Comparison of ENCODE assay signal across 8 cellular contexts in genomic region chr15:80778964-80779657, GRCh38. TPM values are rescaled to one million over a fixed set of nuclear protein-coding genes. Genes with fewer than 3 reads are reported as not detected.
DNase-seq lines count a peak whose midpoint lies in the region; ATAC-seq and TF ChIP-seq lines count a peak whose summit lies in the region.

A gene with protein sequence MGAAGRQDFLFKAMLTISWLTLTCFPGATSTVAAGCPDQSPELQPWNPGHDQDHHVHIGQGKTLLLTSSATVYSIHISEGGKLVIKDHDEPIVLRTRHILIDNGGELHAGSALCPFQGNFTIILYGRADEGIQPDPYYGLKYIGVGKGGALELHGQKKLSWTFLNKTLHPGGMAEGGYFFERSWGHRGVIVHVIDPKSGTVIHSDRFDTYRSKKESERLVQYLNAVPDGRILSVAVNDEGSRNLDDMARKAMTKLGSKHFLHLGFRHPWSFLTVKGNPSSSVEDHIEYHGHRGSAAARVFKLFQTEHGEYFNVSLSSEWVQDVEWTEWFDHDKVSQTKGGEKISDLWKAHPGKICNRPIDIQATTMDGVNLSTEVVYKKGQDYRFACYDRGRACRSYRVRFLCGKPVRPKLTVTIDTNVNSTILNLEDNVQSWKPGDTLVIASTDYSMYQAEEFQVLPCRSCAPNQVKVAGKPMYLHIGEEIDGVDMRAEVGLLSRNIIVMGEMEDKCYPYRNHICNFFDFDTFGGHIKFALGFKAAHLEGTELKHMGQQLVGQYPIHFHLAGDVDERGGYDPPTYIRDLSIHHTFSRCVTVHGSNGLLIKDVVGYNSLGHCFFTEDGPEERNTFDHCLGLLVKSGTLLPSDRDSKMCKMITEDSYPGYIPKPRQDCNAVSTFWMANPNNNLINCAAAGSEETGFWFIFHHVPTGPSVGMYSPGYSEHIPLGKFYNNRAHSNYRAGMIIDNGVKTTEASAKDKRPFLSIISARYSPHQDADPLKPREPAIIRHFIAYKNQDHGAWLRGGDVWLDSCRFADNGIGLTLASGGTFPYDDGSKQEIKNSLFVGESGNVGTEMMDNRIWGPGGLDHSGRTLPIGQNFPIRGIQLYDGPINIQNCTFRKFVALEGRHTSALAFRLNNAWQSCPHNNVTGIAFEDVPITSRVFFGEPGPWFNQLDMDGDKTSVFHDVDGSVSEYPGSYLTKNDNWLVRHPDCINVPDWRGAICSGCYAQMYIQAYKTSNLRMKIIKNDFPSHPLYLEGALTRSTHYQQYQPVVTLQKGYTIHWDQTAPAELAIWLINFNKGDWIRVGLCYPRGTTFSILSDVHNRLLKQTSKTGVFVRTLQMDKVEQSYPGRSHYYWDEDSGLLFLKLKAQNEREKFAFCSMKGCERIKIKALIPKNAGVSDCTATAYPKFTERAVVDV (N-terminal part only) (plus strand): TSS chr15:80779370. CDS start chr15:80873880, 94,510 bp downstream.

- DNase-seq in DMS79 treated with DMSO at 0.1 percent for 48 hours (lab: John Stamatoyannopoulos, UW) (peak; percentile 50), SJCRH30 (peak; percentile 21 to 32), brain pericyte (ENCODE audit: low read depth, low spot score) (peak; percentile 75), sciatic nerve (ENCODE audit: low spot score) (peak; percentile 86)

- intact Hi-C loops in sciatic nerve (cut with DNase I) = no loop called here

- no peak within 1 kb of the TSS for H3K27ac ChIP-seq in KMS-11
- no peak within 1 kb of the TSS for H3K27ac ChIP-seq in SJCRH30

- no peaks in the 10 kb centered on the region for H3K79me2 ChIP-seq in KMS-11 (ENCODE audit: insufficient read depth, low read depth)

- no peaks in the 10 kb centered on the region for H3K9me3 ChIP-seq in SJCRH30 (replicated peaks)

- peak within 1 kb of the TSS; percentile 56 for H3K4me2 ChIP-seq in KMS-11

- H3K4me1 ChIP-seq in KMS-11 (ENCODE audit: low read depth, poor library complexity, severe bottlenecking) = no peaks in the 10 kb centered on the region
- no peaks in the 10 kb centered on the region for H3K4me1 ChIP-seq in SJCRH30

- peak; percentile 56 for TF ChIP-seq CTCF in KMS-11 (conservative IDR thresholded peaks at IDR 0.05; ENCODE audit: low read depth, low read length)

- H3K36me3 ChIP-seq in KMS-11 (ENCODE audit: insufficient read depth) = no peaks in the 10 kb centered on the region
- no peaks in the 10 kb centered on the region for H3K36me3 ChIP-seq in SJCRH30

- H3K27me3 ChIP-seq in KMS-11 (ENCODE audit: insufficient read depth, low read depth) (no peaks in the 10 kb centered on the region), SJCRH30 (no peaks in the 10 kb centered on the region; the same call in 1 of the 2 replicates)

- H3K9ac ChIP-seq in KMS-11 = no peak within 1 kb of the TSS

- peak within 1 kb of the TSS; percentile 65 for H2AFZ ChIP-seq in KMS-11 (ENCODE audit: low read depth)

- no peaks in the 10 kb centered on the region for H4K20me1 ChIP-seq in KMS-11 (ENCODE audit: insufficient read depth)

- H3K4me3 ChIP-seq in KMS-11 (IDR thresholded peaks at IDR 0.05; ENCODE audit: insufficient read depth, low read depth, low read length) (no peak within 1 kb of the TSS), SJCRH30 (no peak within 1 kb of the TSS; the same call in 1 of the 2 replicates), iPS-11a (ENCODE audit: low read depth, low read length) (peak within 1 kb of the TSS; percentile 37)

- ATAC-seq in sciatic nerve = peak; percentile 87
- ATAC-seq in GM21723 (IDR thresholded peaks at IDR 0.05; ENCODE audit: unreplicated experiment) = no peak
- no peak for ATAC-seq in GM18861 (IDR thresholded peaks at IDR 0.05; ENCODE audit: unreplicated experiment)

RNA-seq across cellular contexts. Expression of the gene that starts here (rescaled TPM):
- total RNA-seq in SJCRH30 (2014; rRNA removed; shearing (Covaris generic)) = 0.20 and 0.33 TPM in 2 replicates
- 9.9 TPM for total RNA-seq in sciatic nerve

Comparison
In these comparisons a context has a peak if more than half of its experiments do, and no peak if none do; other contexts are left out.
1. Peak in DNase-seq in SJCRH30; RNA of the gene not detected or under 1 TPM.
2. DNase-seq: peak in every context shown above with its lines; median percentile 86 in sciatic nerve; 75 in brain pericyte; 50 in DMS79 treated with DMSO at 0.1 percent for 48 hours; 26 in SJCRH30.